In the genomic region with DNA sequence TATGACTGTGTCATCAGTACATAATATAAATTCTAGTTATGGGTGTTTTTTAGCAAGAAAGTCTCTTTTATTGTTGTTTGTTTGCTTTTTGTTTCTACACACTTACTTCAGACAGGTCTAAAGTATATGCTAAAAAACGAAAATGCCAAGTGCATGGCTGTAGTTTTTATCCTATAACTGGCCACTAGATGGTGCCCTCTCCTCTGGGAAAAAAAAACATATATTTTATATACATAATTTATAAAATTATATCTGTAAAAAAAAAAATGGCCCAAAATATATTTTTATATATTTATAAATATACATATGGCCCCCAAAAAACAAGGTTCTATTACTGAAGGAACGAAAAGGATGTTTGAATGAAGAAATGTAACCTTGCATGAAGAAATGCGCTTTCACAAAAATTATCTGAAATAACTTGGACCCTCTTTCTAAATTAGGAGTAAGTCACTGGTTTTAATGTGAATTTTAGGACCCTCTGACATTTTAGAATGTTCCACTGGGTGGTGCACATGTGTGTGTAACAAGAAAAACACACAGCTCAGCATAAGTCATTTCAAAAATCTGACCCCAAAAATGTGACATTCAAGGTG, we compare ENCODE assay signal across 8 cellular contexts.
DNase-seq lines count a peak whose midpoint lies in the region; ATAC-seq, FAIRE-seq and TF ChIP-seq lines count a peak whose summit lies in the region.

No MANE protein-coding gene starts in this region.

- TF ChIP-seq CTCF in SK-N-SH (IDR thresholded peaks at IDR 0.05) (peak; percentile 63), MM.1S (IDR thresholded peaks at IDR 0.05; ENCODE audit: low read length) (no peak), astrocyte (IDR thresholded peaks at IDR 0.05; ENCODE audit: insufficient read depth, low read depth, low read length) (peak; percentile 46)

- H3K4me2 ChIP-seq in SK-N-SH (no peak overlapping the region), MM.1S (ENCODE audit: low read depth, low read length) (no peak overlapping the region), astrocyte (ENCODE audit: low read length) (no peak overlapping the region)

- ATAC-seq in SK-N-SH treated with all-trans-retinoic acid at 6 μM for 48 hours, result no peak
- no peak for ATAC-seq in HG03108 (IDR thresholded peaks at IDR 0.05; ENCODE audit: unreplicated experiment)

- no peak overlapping the region for H2AFZ ChIP-seq in SK-N-SH (ENCODE audit: low read depth)
- no peak overlapping the region for H2AFZ ChIP-seq in MM.1S (ENCODE audit: low read length)
- H2AFZ ChIP-seq in astrocyte (ENCODE audit: low read depth, low read length), result no peak overlapping the region

- no peaks in the 10 kb centered on the region for H3K9me3 Mint-ChIP-seq in astrocyte (ENCODE audit: unreplicated experiment)

- FAIRE-seq in astrocyte (lab: Jason Lieb, UNC), result peak; percentile 45

- peak; percentile 7 for DNase-seq in SK-N-SH
- DNase-seq in MM.1S, result peak; percentile 8
- no peak for DNase-seq in astrocyte (ENCODE audit: low read depth)
- peak; percentile 38 for DNase-seq in medulla oblongata (ENCODE audit: extremely low spot score)
- no peak for DNase-seq in substantia nigra (lab: John Stamatoyannopoulos, UW)
- DNase-seq in stimulated activated naive CD4-positive, alpha-beta T cell treated with Interleukin-2 at 50 U/mL for 16 hours (lab: John Stamatoyannopoulos, UW), result no peak

- POLR2A ChIA-PET in SK-N-SH (lab: Yijun Ruan, JAX), result no interaction called here

- no peaks in the 10 kb centered on the region for H3K27me3 Mint-ChIP-seq in astrocyte (ENCODE audit: low read depth, unreplicated experiment)

- peaks cover 21% of the 10 kb centered on the region for H3K4me1 Mint-ChIP-seq in astrocyte (ENCODE audit: low read depth, unreplicated experiment)

- H3K9ac ChIP-seq in SK-N-SH, result no peak overlapping the region
- H3K9ac ChIP-seq in MM.1S (ENCODE audit: low read length), result no peak overlapping the region
- H3K9ac ChIP-seq in astrocyte (ENCODE audit: low read length), result no peak overlapping the region

- no peak for TF ChIP-seq EP300 in SK-N-SH (IDR thresholded peaks at IDR 0.05; ENCODE audit: borderline replicate concordance in 1 of 2, low read depth in 1 of 2, low read length in 1 of 2)

- H3K4me1 ChIP-seq in SK-N-SH (ENCODE audit: control insufficient read depth in 1 of 2, insufficient read depth in 2 of 2, low read depth in 1 of 2, low read length in 1 of 2), result peaks cover 0 to 8% of the 10 kb centered on the region in 2 experiments; a peak in 1 of 4 replicates
- H3K4me1 ChIP-seq in MM.1S (ENCODE audit: low read length), result no peaks in the 10 kb centered on the region
- peaks cover 13% of the 10 kb centered on the region for H3K4me1 ChIP-seq in astrocyte (ENCODE audit: insufficient read depth, low read length)

- H3K36me3 ChIP-seq in SK-N-SH (replicated peaks in 1 of 2; ENCODE audit: control insufficient read depth in 1 of 2, insufficient read depth in 2 of 2, low read length in 1 of 2), result peaks cover 3 to 10% of the 10 kb centered on the region in 2 experiments
- no peaks in the 10 kb centered on the region for H3K36me3 ChIP-seq in MM.1S (replicated peaks; ENCODE audit: insufficient read depth, low read length)
- H3K36me3 ChIP-seq in astrocyte (ENCODE audit: insufficient read depth, low read length), result no peaks in the 10 kb centered on the region

- H3K4me3 Mint-ChIP-seq in astrocyte (ENCODE audit: unreplicated experiment), result no peak overlapping the region

- H3K27ac ChIP-seq in SK-N-SH (ENCODE audit: low read depth in 2 of 2, low read length in 1 of 2) (no peak overlapping the region), MM.1S (ENCODE audit: low read length) (no peak overlapping the region), astrocyte (ENCODE audit: low read depth, low read length) (no peak overlapping the region), substantia nigra (ENCODE audit: low read depth, low read length, poor library complexity, severe bottlenecking) (no peak overlapping the region)

- H4K20me1 ChIP-seq in SK-N-SH (ENCODE audit: insufficient read depth), result no peaks in the 10 kb centered on the region
- no peaks in the 10 kb centered on the region for H4K20me1 ChIP-seq in MM.1S (ENCODE audit: insufficient read depth, low read length)
- no peaks in the 10 kb centered on the region for H4K20me1 ChIP-seq in astrocyte (ENCODE audit: insufficient read depth, low read length)

- H3K9me2 ChIP-seq in SK-N-SH, result no peaks in the 10 kb centered on the region
- no peaks in the 10 kb centered on the region for H3K9me2 ChIP-seq in MM.1S (replicated peaks; ENCODE audit: insufficient read depth, low read length)

- no peak overlapping the region for H3K4me3 ChIP-seq in SK-N-SH (ENCODE audit: low read depth in 2 of 2, low read length in 1 of 2)
- H3K4me3 ChIP-seq in MM.1S (ENCODE audit: low read length), result no peak overlapping the region
- no peak overlapping the region for H3K4me3 ChIP-seq in astrocyte (ENCODE audit: insufficient read depth, low read depth, low read length)

- H3K79me2 ChIP-seq in SK-N-SH (ENCODE audit: insufficient read depth) (no peaks in the 10 kb centered on the region), MM.1S (ENCODE audit: low read length) (no peaks in the 10 kb centered on the region), astrocyte (ENCODE audit: insufficient read depth, low read length) (no peaks in the 10 kb centered on the region)

- no peak overlapping the region for H3K27ac Mint-ChIP-seq in astrocyte (ENCODE audit: unreplicated experiment)

- H3K9me3 ChIP-seq in SK-N-SH (no peaks in the 10 kb centered on the region), MM.1S (replicated peaks; ENCODE audit: insufficient read depth, low read length) (no peaks in the 10 kb centered on the region), astrocyte (ENCODE audit: insufficient read depth, low read depth, low read length) (no peaks in the 10 kb centered on the region)

- H3K36me3 Mint-ChIP-seq in astrocyte (ENCODE audit: low read depth, unreplicated experiment), result peaks cover 8% of the 10 kb centered on the region

- TF ChIP-seq RAD21 in SK-N-SH (IDR thresholded peaks at IDR 0.05; ENCODE audit: low read length), result peak; percentile 64

- CTCF ChIA-PET in SK-N-SH (lab: Yijun Ruan, JAX), result interaction anchor here (0.6 to 2.0 kb wide), 19 partner anchors 8 to 1031 kb away, joined by 3 to 8 read pairs (median 4); no protein-coding TSS in a partner anchor

- H3K27me3 ChIP-seq in SK-N-SH (ENCODE audit: insufficient read depth), result no peaks in the 10 kb centered on the region
- H3K27me3 ChIP-seq in MM.1S (replicated peaks; ENCODE audit: insufficient read depth, low read length), result no peaks in the 10 kb centered on the region
- no peaks in the 10 kb centered on the region for H3K27me3 ChIP-seq in astrocyte (ENCODE audit: insufficient read depth, low read length)

- no peaks in the 10 kb centered on the region for H3F3A ChIP-seq in SK-N-SH (replicated peaks; ENCODE audit: insufficient read depth)
- H3F3A ChIP-seq in MM.1S (ENCODE audit: insufficient read depth, low read length), result no peaks in the 10 kb centered on the region

- WGBS in SK-N-SH (ENCODE audit: low lambda C conversion rate), result 33% methylated on average over 3 of the region's 3 CpGs

TF ChIP-seq in SK-N-SH, 30 proteins besides CTCF, POLR2A, EP300 and RAD21 (continues in another document):
- no peak for TF ChIP-seq NFIC (IDR thresholded peaks at IDR 0.05; ENCODE audit: borderline replicate concordance)
- TF ChIP-seq FOSL2 (IDR thresholded peaks at IDR 0.05; ENCODE audit: borderline replicate concordance, low read depth), result no peak
- TF ChIP-seq EZH2phosphoT487 (IDR thresholded peaks at IDR 0.05; ENCODE audit: borderline replicate concordance, low read depth), result no peak
- no peak for TF ChIP-seq FOXJ3 (CRISPR knock-in tag; IDR thresholded peaks at IDR 0.05)
- TF ChIP-seq YY1 (IDR thresholded peaks at IDR 0.05; ENCODE audit: low read depth), result no peak
- TF ChIP-seq, protein P1, sequence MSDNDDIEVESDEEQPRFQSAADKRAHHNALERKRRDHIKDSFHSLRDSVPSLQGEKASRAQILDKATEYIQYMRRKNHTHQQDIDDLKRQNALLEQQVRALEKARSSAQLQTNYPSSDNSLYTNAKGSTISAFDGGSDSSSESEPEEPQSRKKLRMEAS (IDR thresholded peaks at IDR 0.05; ENCODE audit: low read depth), result no peak
- no peak for TF ChIP-seq JUND (IDR thresholded peaks at IDR 0.05)
- no peak for TF ChIP-seq SMC3 (IDR thresholded peaks at IDR 0.05; ENCODE audit: low read depth, low read length)
- no peak for TF ChIP-seq GATA2 (CRISPR knock-in tag; IDR thresholded peaks at IDR 0.05)
- TF ChIP-seq MXI1 (IDR thresholded peaks at IDR 0.05; ENCODE audit: low read depth, low read length), result no peak
- TF ChIP-seq NRF1 (IDR thresholded peaks at IDR 0.05; ENCODE audit: low read depth, low read length), result no peak
- no peak for TF ChIP-seq RFX5 (IDR thresholded peaks at IDR 0.05; ENCODE audit: low read length)

TF ChIP-seq in SK-N-SH treated with all-trans-retinoic acid at 6 μM for 48 hours, 23 proteins besides CTCF, POLR2A, EP300 and RAD21 (continues in another document):
- TF ChIP-seq TOX (CRISPR knock-in tag; IDR thresholded peaks at IDR 0.05; ENCODE audit: borderline replicate concordance) (no peak), PPARA (CRISPR knock-in tag; IDR thresholded peaks at IDR 0.05; ENCODE audit: borderline replicate concordance) (no peak), RARB (CRISPR knock-in tag; IDR thresholded peaks at IDR 0.05) (no peak), TCF4 (CRISPR knock-in tag; IDR thresholded peaks at IDR 0.05; ENCODE audit: borderline replicate concordance) (no peak)
- TF ChIP-seq, protein P2, sequence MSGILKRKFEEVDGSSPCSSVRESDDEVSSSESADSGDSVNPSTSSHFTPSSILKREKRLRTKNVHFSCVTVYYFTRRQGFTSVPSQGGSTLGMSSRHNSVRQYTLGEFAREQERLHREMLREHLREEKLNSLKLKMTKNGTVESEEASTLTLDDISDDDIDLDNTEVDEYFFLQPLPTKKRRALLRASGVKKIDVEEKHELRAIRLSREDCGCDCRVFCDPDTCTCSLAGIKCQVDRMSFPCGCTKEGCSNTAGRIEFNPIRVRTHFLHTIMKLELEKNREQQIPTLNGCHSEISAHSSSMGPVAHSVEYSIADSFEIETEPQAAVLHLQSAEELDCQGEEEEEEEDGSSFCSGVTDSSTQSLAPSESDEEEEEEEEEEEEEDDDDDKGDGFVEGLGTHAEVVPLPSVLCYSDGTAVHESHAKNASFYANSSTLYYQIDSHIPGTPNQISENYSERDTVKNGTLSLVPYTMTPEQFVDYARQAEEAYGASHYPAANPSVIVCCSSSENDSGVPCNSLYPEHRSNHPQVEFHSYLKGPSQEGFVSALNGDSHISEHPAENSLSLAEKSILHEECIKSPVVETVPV (CRISPR knock-in tag; IDR thresholded peaks at IDR 0.05), result no peak

Comparison
In these comparisons a context has a peak if more than half of its experiments do, and no peak if none do; other contexts are left out.
1. DNase-seq: peak in SK-N-SH (single experiment), MM.1S (single experiment) and medulla oblongata (single experiment); none in astrocyte (single experiment), substantia nigra (0 of 49) and stimulated activated naive CD4-positive, alpha-beta T cell treated with Interleukin-2 at 50 U/mL for 16 hours (single experiment).